ENCODE assay signal across 8 cellular contexts in genomic region chr17:2171725-2172446, GRCh38.
DNase-seq lines count a peak whose midpoint lies in the region; ATAC-seq and TF ChIP-seq lines count a peak whose summit lies in the region.
"Had no signal": no experiment of that assay in that cellular context is flagged by ENCODE, and none has a peak within 500 bp of the region (broad histone marks: within the 10 kb centered on the region; RNA-seq: fewer than 3 reads in every experiment).

No MANE protein-coding gene starts in this region.

- H4K8ac ChIP-seq in mesendoderm (ENCODE audit: low read depth, low read length), result no peak overlapping the region

- DNase-seq in NCI-H2107 treated with DMSO at 0.1 percent for 48 hours (lab: John Stamatoyannopoulos, UW; ENCODE audit: unreplicated experiment), result peak; percentile 41
- DNase-seq in coronary artery (ENCODE audit: low spot score), result peak; percentile 84
- DNase-seq in mesendoderm, result peak; percentile 66
- peak; percentile 88 for DNase-seq in ureter (ENCODE audit: low spot score)

- H3K18ac ChIP-seq in mesendoderm (ENCODE audit: low read length), result peak overlapping the region; percentile 20

- H3K4me3 ChIP-seq in coronary artery, result peak overlapping the region; percentile 31
- H3K4me3 ChIP-seq in mesendoderm (ENCODE audit: low read length), result no peak overlapping the region
- H3K4me3 ChIP-seq: K562 had no signal

- H3K79me2 ChIP-seq in mesendoderm (ENCODE audit: control insufficient read depth, insufficient read depth, low read length), result no peaks in the 10 kb centered on the region

- no CpG with 5 or more reads among the region's 11 CpGs for WGBS in mesendoderm (ENCODE audit: extremely low coverage, insufficient coverage, low lambda C conversion rate)

- H3K4me2 ChIP-seq in mesendoderm (ENCODE audit: low read length), result no peak overlapping the region

- H2BK120ac ChIP-seq in mesendoderm (ENCODE audit: low read depth, low read length), result no peak overlapping the region

- H3K56ac ChIP-seq in mesendoderm (ENCODE audit: low read length), result peak overlapping the region; percentile 51

- no peak overlapping the region for H3K4ac ChIP-seq in mesendoderm (ENCODE audit: low read depth, low read length)

- TF ChIP-seq CTCF in coronary artery (IDR thresholded peaks at IDR 0.05), result no peak

- H3K23ac ChIP-seq in mesendoderm (ENCODE audit: low read length), result no peak overlapping the region

- H2BK5ac ChIP-seq in mesendoderm (ENCODE audit: low read length), result no peak overlapping the region

- H2AK5ac ChIP-seq in mesendoderm (ENCODE audit: low read length), result no peak overlapping the region

- H3K27ac ChIP-seq in coronary artery, result peak overlapping the region; percentile 68 to 85
- peak overlapping the region; percentile 27 for H3K27ac ChIP-seq in mesendoderm (ENCODE audit: low read depth, low read length)

- peaks cover 2% of the 10 kb centered on the region for H3K4me1 ChIP-seq in mesendoderm (ENCODE audit: control insufficient read depth, low read depth, low read length)

- ATAC-seq in GM18520 (IDR thresholded peaks at IDR 0.05; ENCODE audit: unreplicated experiment), result no peak
- no peak for ATAC-seq in HG03095 (IDR thresholded peaks at IDR 0.05; ENCODE audit: unreplicated experiment)
- no peak for ATAC-seq in HG03460 (IDR thresholded peaks at IDR 0.05; ENCODE audit: unreplicated experiment)
- ATAC-seq: K562 had no signal

- H3K9ac ChIP-seq in mesendoderm (ENCODE audit: low read length), result no peak overlapping the region

- no peak overlapping the region for H4K5ac ChIP-seq in mesendoderm (ENCODE audit: low read length)

- H3K27me3 ChIP-seq in mesendoderm (ENCODE audit: insufficient read depth, low read length, poor library complexity), result no peaks in the 10 kb centered on the region

- peak overlapping the region; percentile 37 for H2BK15ac ChIP-seq in mesendoderm (replicated peaks; ENCODE audit: low read depth)

- no peaks in the 10 kb centered on the region for H3K36me3 ChIP-seq in mesendoderm (ENCODE audit: control insufficient read depth, insufficient read depth, low read length)

- no peaks in the 10 kb centered on the region for H3K79me1 ChIP-seq in mesendoderm (ENCODE audit: low read length)
